In the genomic region with DNA sequence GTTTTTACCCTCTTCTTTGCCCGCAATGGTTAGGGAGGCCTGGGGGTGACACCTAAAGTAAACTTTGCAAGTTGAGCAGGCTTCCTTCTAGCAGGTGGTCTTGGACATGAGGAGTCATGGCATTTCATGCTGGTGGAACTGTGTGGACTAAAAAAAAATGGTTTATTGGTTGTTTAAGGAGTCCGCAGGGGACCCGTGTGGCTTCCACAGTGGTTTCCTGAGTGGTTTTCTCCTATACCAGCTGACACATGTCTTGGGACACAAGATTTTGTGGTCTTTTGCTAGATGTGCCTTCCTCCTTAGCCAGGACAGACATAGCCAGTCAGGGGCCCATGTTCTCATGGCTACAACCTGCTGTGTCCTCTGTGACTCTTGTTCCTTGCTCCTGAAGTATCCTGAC, we compare ENCODE assay signal across 8 cellular contexts. TPM values are rescaled to one million over a fixed set of nuclear protein-coding genes. Genes with fewer than 3 reads are reported as not detected.
A peak's percentile ranks its signal among the peaks of the same experiment; 100 is the strongest.
DNase-seq lines count a peak whose midpoint lies in the region; ATAC-seq, FAIRE-seq and TF ChIP-seq lines count a peak whose summit lies in the region.

No MANE protein-coding gene starts in this region.

- peaks cover 12% of the 10 kb centered on the region for H3K79me1 ChIP-seq in H1 (ENCODE audit: low read depth, low read length)

- H3K18ac ChIP-seq in H1 (ENCODE audit: extremely low read depth, low read length), result no peak overlapping the region

- CTCF ChIA-PET in H1 (lab: Charles Lee; ENCODE audit: partially characterized antibody), result interaction anchor here (0.7 to 1.5 kb wide), 4 partner anchors 10 to 20 kb away, joined by 3 to 4 read pairs (median 3); no protein-coding TSS in a partner anchor

- H2BK15ac ChIP-seq in H1 (ENCODE audit: low read length), result no peak overlapping the region

- no peak overlapping the region for H4K91ac ChIP-seq in H1 (replicated peaks; ENCODE audit: insufficient read length, low read length)

- H3K9ac ChIP-seq in OCI-LY3 (ENCODE audit: low read length) (peak overlapping the region; percentile 87), H1 (replicated peaks in 1 of 4; ENCODE audit: extremely low read depth in 1 of 4, low read depth in 3 of 4, low read length in 3 of 4) (peak overlapping the region in 1 of 4 experiments; percentile 2; a peak in 1 of 7 replicates)

- H3K27ac Mint-ChIP-seq in osteocyte (ENCODE audit: unreplicated experiment), result no peak overlapping the region

- H3K23me2 ChIP-seq in H1 (ENCODE audit: low read depth, low read length), result peaks cover 7% of the 10 kb centered on the region

- TF ChIP-seq POLR2A in GM12891 (IDR thresholded peaks at IDR 0.05; ENCODE audit: low read depth, low read length) (no peak), H1 (IDR thresholded peaks at IDR 0.05; ENCODE audit: control extremely low read depth in 1 of 2, low read depth in 2 of 2, low read length in 2 of 2) (no peak), GM12892 (IDR thresholded peaks at IDR 0.05; ENCODE audit: low read depth, low read length) (no peak)

- no peak overlapping the region for H2BK5ac ChIP-seq in H1 (ENCODE audit: low read depth, low read length)

- no peak for TF ChIP-seq EP300 in H1 (IDR thresholded peaks at IDR 0.05; ENCODE audit: borderline replicate concordance in 1 of 2, low read depth in 2 of 2, low read length in 2 of 2)

- no peak overlapping the region for H3K27ac ChIP-seq in OCI-LY3 (ENCODE audit: low read length)
- H3K27ac ChIP-seq in H1 (ENCODE audit: low read depth, low read length), result no peak overlapping the region

- H2AFZ ChIP-seq in OCI-LY3 (ENCODE audit: low read depth, low read length) (no peak overlapping the region), H1 (ENCODE audit: low read length) (no peak overlapping the region)

- no peak overlapping the region for H2AK5ac ChIP-seq in H1 (ENCODE audit: low read depth, low read length)

- H4K20me1 ChIP-seq in OCI-LY3 (ENCODE audit: insufficient read depth, low read length) (peaks cover 11% of the 10 kb centered on the region), H1 (replicated peaks in 1 of 2; ENCODE audit: control insufficient read depth in 1 of 2, insufficient read depth in 2 of 2, low read length in 2 of 2) (peaks cover 0 to 7% of the 10 kb centered on the region in 2 experiments)

- no peaks in the 10 kb centered on the region for H3K9me3 Mint-ChIP-seq in osteocyte (ENCODE audit: unreplicated experiment)

- TF ChIP-seq RAD21 in H1 (IDR thresholded peaks at IDR 0.05 in 1 of 2, conservative IDR thresholded peaks at IDR 0.05 in 1 of 2; ENCODE audit: low read depth in 2 of 2, low read length in 2 of 2), result no peak

- no peak overlapping the region for H3K14ac ChIP-seq in H1 (ENCODE audit: insufficient read length)

- H3K4me1 Mint-ChIP-seq in osteocyte (ENCODE audit: unreplicated experiment), result peaks cover 27% of the 10 kb centered on the region

- WGBS in H1 (ENCODE audit: extremely low coverage in 1 of 2, insufficient coverage in 1 of 2, insufficient read length in 1 of 2, insufficient replicate concordance in 2 of 2, low coverage in 1 of 2, low lambda C conversion rate in 2 of 2, missing lambda C conversion rate in 1 of 2), 2 experiments, result 82% methylated on average over 3 of the region's 3 CpGs; no CpG with 5 or more reads in 1 of the 2 experiments

- H3K4me1 ChIP-seq in OCI-LY3 (ENCODE audit: low read length) (peaks cover 16% of the 10 kb centered on the region), H1 (replicated peaks in 1 of 4; ENCODE audit: control insufficient read depth in 3 of 4, insufficient read depth in 4 of 4, low read length in 3 of 4) (peaks cover 0 to 2% (median under 1%) of the 10 kb centered on the region in 4 experiments; a peak in 3 of 7 replicates)

- no peak overlapping the region for H4K8ac ChIP-seq in H1 (ENCODE audit: extremely low read depth, insufficient read depth, low read length)

- no peak overlapping the region for H2BK12ac ChIP-seq in H1 (ENCODE audit: low read depth, low read length)

- peaks cover 11% of the 10 kb centered on the region for H3K27me3 Mint-ChIP-seq in osteocyte (ENCODE audit: unreplicated experiment)

- H3K4me2 ChIP-seq in OCI-LY3 (ENCODE audit: low read length), result peak overlapping the region; percentile 100
- H3K4me2 ChIP-seq in H1 (ENCODE audit: insufficient read depth in 1 of 2, low read depth in 2 of 2, low read length in 2 of 2), result peak overlapping the region; percentile 87 to 89; a peak in 3 of 4 replicates

- no peak for TF ChIP-seq CTCF in OCI-LY3 (IDR thresholded peaks at IDR 0.05; ENCODE audit: low read depth, low read length)
- TF ChIP-seq CTCF in H1 (IDR thresholded peaks at IDR 0.05; ENCODE audit: control extremely low read depth in 1 of 3, insufficient read depth in 1 of 3, low read depth in 1 of 3, low read length in 3 of 3), result no peak
- TF ChIP-seq CTCF in osteocyte (IDR thresholded peaks at IDR 0.05), result no peak

- peak overlapping the region; percentile 95 for H3K4me3 Mint-ChIP-seq in osteocyte (ENCODE audit: unreplicated experiment)

- DNase-seq in GM12891 (ENCODE audit: insufficient read length, low spot score) (no peak), H1 (ENCODE audit: low read depth in 1 of 2, low spot score in 2 of 2) (no peak), osteocyte (ENCODE audit: extremely low spot score, unreplicated experiment) (no peak), SKM-1 (lab: John Stamatoyannopoulos, UW; ENCODE audit: unreplicated experiment) (no peak), GM12892 (ENCODE audit: insufficient read length) (no peak)
- no peak for DNase-seq in stimulated activated CD4-positive, alpha-beta T cell treated with anti-CD3 and anti-CD28 coated beads, Interleukin-4, amount 100 ng/mL, for 4 hours

- H2BK20ac ChIP-seq in H1 (ENCODE audit: low read length), result no peak overlapping the region

- H2BK120ac ChIP-seq in H1 (replicated peaks; ENCODE audit: low read depth, low read length), result no peak overlapping the region

- no peak overlapping the region for H3K56ac ChIP-seq in H1 (replicated peaks; ENCODE audit: insufficient read length, low read depth, low read length)

- FAIRE-seq in GM12891 (lab: Jason Lieb, UNC) (no peak), H1 (lab: Jason Lieb, UNC) (no peak), GM12892 (lab: Jason Lieb, UNC) (no peak)

- peaks cover 25% of the 10 kb centered on the region for H3K36me3 Mint-ChIP-seq in osteocyte (ENCODE audit: unreplicated experiment)

- POLR2A ChIA-PET in H1 (lab: Charles Lee; ENCODE audit: partially characterized antibody), result interaction anchor here (0.5 to 1.6 kb wide), 8 partner anchors 10 to 42 kb away, joined by 3 to 5 read pairs (median 3); a partner anchor contains a TSS

- H4K5ac ChIP-seq in H1 (ENCODE audit: insufficient read length, low read depth, low read length), result no peak overlapping the region

- no peak overlapping the region for H3K4ac ChIP-seq in H1 (replicated peaks; ENCODE audit: insufficient read length, low read depth, low read length)

- H3K36me3 ChIP-seq in OCI-LY3 (replicated peaks; ENCODE audit: low read depth, low read length) (peaks cover 29% of the 10 kb centered on the region), H1 (ENCODE audit: control insufficient read depth in 2 of 4, insufficient read depth in 4 of 4, low read length in 3 of 4) (peaks cover 5 to 24% (median 14%) of the 10 kb centered on the region in 4 experiments; a peak in 6 of 8 replicates)

- H3K4me3 ChIP-seq in OCI-LY3 (ENCODE audit: low read length) (peak overlapping the region; percentile 84), H1 (ENCODE audit: extremely low read depth in 1 of 4, insufficient read depth in 2 of 4, low read depth in 3 of 4, low read length in 4 of 4) (peak overlapping the region; percentile 2 to 90 (median 82); a peak in 5 of 8 replicates)

- H3K27me3 ChIP-seq in OCI-LY3 (ENCODE audit: low read depth, low read length), result no peaks in the 10 kb centered on the region
- no peaks in the 10 kb centered on the region; a peak in 1 of 7 replicates for H3K27me3 ChIP-seq in H1 (replicated peaks in 1 of 4; ENCODE audit: control insufficient read depth in 3 of 4, extremely low read depth in 1 of 4, insufficient read depth in 3 of 4, low read length in 3 of 4)

- no peak overlapping the region for H3K23ac ChIP-seq in H1 (ENCODE audit: insufficient read length)

- no peak for ATAC-seq in GM21390 (IDR thresholded peaks at IDR 0.05; ENCODE audit: unreplicated experiment)

- H3K9me3 ChIP-seq in OCI-LY3 (ENCODE audit: insufficient read depth, low read length), result no peaks in the 10 kb centered on the region
- H3K9me3 ChIP-seq in H1 (ENCODE audit: insufficient read depth in 2 of 2, low read depth in 1 of 2, low read length in 1 of 2), result no peaks in the 10 kb centered on the region

- H3K79me2 ChIP-seq in OCI-LY3 (ENCODE audit: low read length) (peaks cover 40% of the 10 kb centered on the region), H1 (ENCODE audit: control insufficient read depth in 1 of 2, insufficient read depth in 2 of 2, low read length in 2 of 2) (peaks cover 11 to 29% of the 10 kb centered on the region in 2 experiments)

RNA-seq across cellular contexts. Expression of a gene that starts 1.5 kb away (rescaled TPM):
- polyA plus RNA-seq in GM12891 (2012; ENCODE audit: low read depth, missing spikeins), result 1.4 TPM
- total RNA-seq in H1 (2021; fragmentation: NEBNext Ultra II Directional; extraction: Animal tissue kit (Norgen Biotek cat#: 25700)), result 8.7 and 9.0 TPM in 2 replicates
- 1.7 and 1.8 TPM in 2 replicates for polyA plus RNA-seq in H1 (2011; rRNA removed)
- 2.5 TPM for polyA plus RNA-seq in H1 (2011; cell fraction: cytosol; rRNA removed)
- polyA plus RNA-seq in H1 (2011; cell fraction: nucleus; rRNA removed), result 2.0 TPM
- 2.5 to 3.6 TPM (median 2.8 TPM) in 4 replicates for polyA plus RNA-seq in H1 (2012, experiment 1 of 2)
- 0.80 TPM for polyA plus RNA-seq in H1 (2012, experiment 2 of 2)
- 2.9 TPM for polyA plus RNA-seq in H1 (2013, experiment 1 of 2)
- polyA plus RNA-seq in H1 (2013, experiment 2 of 2), result 2.9 TPM
- 14.6 and 17.9 TPM in 2 replicates for polyA minus RNA-seq in H1 (2011; rRNA and poly(A)+ RNA removed)
- polyA minus RNA-seq in H1 (2011; cell fraction: cytosol; rRNA and poly(A)+ RNA removed), result 7.1 TPM
- 7.5 TPM for polyA minus RNA-seq in H1 (2011; cell fraction: nucleus; rRNA and poly(A)+ RNA removed)
- total RNA-seq in osteocyte, result 7.1 and 7.3 TPM in 2 replicates
- polyA plus RNA-seq in GM12892 (2012; ENCODE audit: missing spikeins), result 3.0 TPM

RNA-seq across cellular contexts. Expression of a gene that starts 29.3 kb away (rescaled TPM):
- 4.6 TPM for polyA plus RNA-seq in GM12891 (2012; ENCODE audit: low read depth, missing spikeins)
- 9.1 and 10.5 TPM in 2 replicates for total RNA-seq in H1 (2021; fragmentation: NEBNext Ultra II Directional; extraction: Animal tissue kit (Norgen Biotek cat#: 25700))
- polyA plus RNA-seq in H1 (2011; rRNA removed), result 3.3 and 4.3 TPM in 2 replicates
- 4.8 TPM for polyA plus RNA-seq in H1 (2011; cell fraction: cytosol; rRNA removed)
- polyA plus RNA-seq in H1 (2011; cell fraction: nucleus; rRNA removed), result 3.9 TPM
- 6.5 to 8.0 TPM (median 7.4 TPM) in 4 replicates for polyA plus RNA-seq in H1 (2012, experiment 1 of 2)
- polyA plus RNA-seq in H1 (2012, experiment 2 of 2), result 0.39 TPM
- polyA plus RNA-seq in H1 (2013, experiment 1 of 2), result 5.0 TPM
- 5.1 TPM for polyA plus RNA-seq in H1 (2013, experiment 2 of 2)
- polyA minus RNA-seq in H1 (2011; rRNA and poly(A)+ RNA removed), result 22.0 and 27.2 TPM in 2 replicates
- polyA minus RNA-seq in H1 (2011; cell fraction: cytosol; rRNA and poly(A)+ RNA removed), result 10.8 TPM
- 7.3 TPM for polyA minus RNA-seq in H1 (2011; cell fraction: nucleus; rRNA and poly(A)+ RNA removed)
- total RNA-seq in osteocyte, result 9.5 and 11.0 TPM in 2 replicates
- 4.5 TPM for polyA plus RNA-seq in GM12892 (2012; ENCODE audit: missing spikeins)

RNA-seq across cellular contexts. Expression of a gene that starts 41.5 kb away (rescaled TPM):
- 1.2 TPM for polyA plus RNA-seq in GM12891 (2012; ENCODE audit: low read depth, missing spikeins)
- 56.0 and 57.9 TPM in 2 replicates for total RNA-seq in H1 (2021; fragmentation: NEBNext Ultra II Directional; extraction: Animal tissue kit (Norgen Biotek cat#: 25700))
- 6.9 and 9.3 TPM in 2 replicates for polyA plus RNA-seq in H1 (2011; rRNA removed)
- polyA plus RNA-seq in H1 (2011; cell fraction: cytosol; rRNA removed), result 10.4 TPM
- polyA plus RNA-seq in H1 (2011; cell fraction: nucleus; rRNA removed), result 14.1 TPM
- 3.0 to 4.7 TPM (median 3.3 TPM) in 4 replicates for polyA plus RNA-seq in H1 (2012, experiment 1 of 2)
- polyA plus RNA-seq in H1 (2012, experiment 2 of 2), result 0.21 TPM
- 7.7 TPM for polyA plus RNA-seq in H1 (2013, experiment 1 of 2)
- polyA plus RNA-seq in H1 (2013, experiment 2 of 2), result 6.4 TPM
- 249 and 336 TPM in 2 replicates for polyA minus RNA-seq in H1 (2011; rRNA and poly(A)+ RNA removed)
- 79.0 TPM for polyA minus RNA-seq in H1 (2011; cell fraction: cytosol; rRNA and poly(A)+ RNA removed)
- polyA minus RNA-seq in H1 (2011; cell fraction: nucleus; rRNA and poly(A)+ RNA removed), result 122 TPM
- total RNA-seq in osteocyte, result 85.1 and 86.1 TPM in 2 replicates
- polyA plus RNA-seq in GM12892 (2012; ENCODE audit: missing spikeins), result 11.9 TPM

RNA-seq across cellular contexts. Expression of a gene that starts 41.6 kb away (rescaled TPM):
- polyA plus RNA-seq in GM12891 (2012; ENCODE audit: low read depth, missing spikeins), result 16.3 TPM
- total RNA-seq in H1 (2021; fragmentation: NEBNext Ultra II Directional; extraction: Animal tissue kit (Norgen Biotek cat#: 25700)), result 7.9 and 8.7 TPM in 2 replicates
- 18.3 and 28.3 TPM in 2 replicates for polyA plus RNA-seq in H1 (2011; rRNA removed)
- 16.4 TPM for polyA plus RNA-seq in H1 (2011; cell fraction: cytosol; rRNA removed)
- polyA plus RNA-seq in H1 (2011; cell fraction: nucleus; rRNA removed), result 5.5 TPM
- 10.1 to 14.1 TPM (median 10.9 TPM) in 4 replicates for polyA plus RNA-seq in H1 (2012, experiment 1 of 2)
- polyA plus RNA-seq in H1 (2012, experiment 2 of 2), result 15.4 TPM
- polyA plus RNA-seq in H1 (2013, experiment 1 of 2), result 13.4 TPM
- polyA plus RNA-seq in H1 (2013, experiment 2 of 2), result 13.3 TPM
- 4.5 and 6.6 TPM in 2 replicates for polyA minus RNA-seq in H1 (2011; rRNA and poly(A)+ RNA removed)
- 5.1 TPM for polyA minus RNA-seq in H1 (2011; cell fraction: cytosol; rRNA and poly(A)+ RNA removed)
- polyA minus RNA-seq in H1 (2011; cell fraction: nucleus; rRNA and poly(A)+ RNA removed), result 1.6 TPM
- total RNA-seq in osteocyte, result 10.9 and 13.4 TPM in 2 replicates
- 17.6 TPM for polyA plus RNA-seq in GM12892 (2012; ENCODE audit: missing spikeins)

RNA-seq across cellular contexts. Expression of a gene that starts 41.6 kb away (rescaled TPM):
- polyA plus RNA-seq in GM12891 (2012; ENCODE audit: low read depth, missing spikeins), result 0.95 TPM
- 2.0 and 2.1 TPM in 2 replicates for total RNA-seq in H1 (2021; fragmentation: NEBNext Ultra II Directional; extraction: Animal tissue kit (Norgen Biotek cat#: 25700))
- polyA plus RNA-seq in H1 (2011; rRNA removed), result 1.1 TPM in 2 replicates
- polyA plus RNA-seq in H1 (2011; cell fraction: cytosol; rRNA removed), result 0.93 TPM
- 1.3 TPM for polyA plus RNA-seq in H1 (2011; cell fraction: nucleus; rRNA removed)
- 1.2 to 1.8 TPM (median 1.4 TPM) in 4 replicates for polyA plus RNA-seq in H1 (2012, experiment 1 of 2)
- 0.07 TPM for polyA plus RNA-seq in H1 (2012, experiment 2 of 2)
- 0.87 TPM for polyA plus RNA-seq in H1 (2013, experiment 1 of 2)
- polyA plus RNA-seq in H1 (2013, experiment 2 of 2), result 0.79 TPM
- polyA minus RNA-seq in H1 (2011; rRNA and poly(A)+ RNA removed), result 2.8 and 5.1 TPM in 2 replicates
- 3.2 TPM for polyA minus RNA-seq in H1 (2011; cell fraction: cytosol; rRNA and poly(A)+ RNA removed)
- polyA minus RNA-seq in H1 (2011; cell fraction: nucleus; rRNA and poly(A)+ RNA removed), result 1.4 TPM
- 3.4 and 5.5 TPM in 2 replicates for total RNA-seq in osteocyte
- 1.7 TPM for polyA plus RNA-seq in GM12892 (2012; ENCODE audit: missing spikeins)
